20 cellular contexts compared by ENCODE assay signal in genomic region chr5:5231576-5231975, GRCh38.
"Had no signal": no experiment of that assay in that cellular context is flagged by ENCODE, and none has a peak within 500 bp of the region (broad histone marks: within the 10 kb centered on the region; RNA-seq: fewer than 3 reads in every experiment).

No MANE protein-coding gene starts in this region.

- H3K4me3 Mint-ChIP-seq: endodermal cell; natural killer cell treated with Interleukin-12 subunit alpha and Interleukin-12 subunit beta and Interleukin-15 and Interleukin-18, amount 100 ng/mL, for 72 hours; neural progenitor cell had no signal

- H3K36me3 Mint-ChIP-seq: natural killer cell treated with Interleukin-12 subunit alpha and Interleukin-12 subunit beta and Interleukin-15 and Interleukin-18, amount 100 ng/mL, for 72 hours; neural progenitor cell had no signal

- FAIRE-seq: endothelial cell of umbilical vein, islet of Langerhans, small intestine had no signal

- H3K4me1 Mint-ChIP-seq: neural progenitor cell had no signal

- H3K27ac Mint-ChIP-seq: endodermal cell; natural killer cell treated with Interleukin-12 subunit alpha and Interleukin-12 subunit beta and Interleukin-15 and Interleukin-18, amount 100 ng/mL, for 72 hours; neural progenitor cell had no signal

- ATAC-seq: heart left ventricle; left lobe of liver; natural killer cell treated with Interleukin-12 subunit alpha and Interleukin-12 subunit beta and Interleukin-15 and Interleukin-18, amount 100 ng/mL, for 72 hours had no signal

- H3K9me3 Mint-ChIP-seq: endodermal cell, neural progenitor cell had no signal

- DNase-seq: effector CD4-positive, alpha-beta T cell; endodermal cell; erythroblast; foreskin melanocyte; heart left ventricle; hippocampal formation; mammary epithelial cell; nucleus accumbens; ovary; sigmoid colon; small intestine; stimulated activated CD4-positive, alpha-beta T cell treated with anti-CD3 and anti-CD28 coated beads, Interleukin-12 subunit alpha, Interleukin-12 subunit beta, amount 100 ng/mL, for 4 hours; stimulated activated naive CD4-positive, alpha-beta T cell treated with Interleukin-2 at 50 U/mL for 16 hours; thyroid gland; upper lobe of left lung had no signal

- H3K27me3 Mint-ChIP-seq: natural killer cell treated with Interleukin-12 subunit alpha and Interleukin-12 subunit beta and Interleukin-15 and Interleukin-18, amount 100 ng/mL, for 72 hours had no signal
